Comparison of ENCODE assay signal across 8 cellular contexts in the genomic region with DNA sequence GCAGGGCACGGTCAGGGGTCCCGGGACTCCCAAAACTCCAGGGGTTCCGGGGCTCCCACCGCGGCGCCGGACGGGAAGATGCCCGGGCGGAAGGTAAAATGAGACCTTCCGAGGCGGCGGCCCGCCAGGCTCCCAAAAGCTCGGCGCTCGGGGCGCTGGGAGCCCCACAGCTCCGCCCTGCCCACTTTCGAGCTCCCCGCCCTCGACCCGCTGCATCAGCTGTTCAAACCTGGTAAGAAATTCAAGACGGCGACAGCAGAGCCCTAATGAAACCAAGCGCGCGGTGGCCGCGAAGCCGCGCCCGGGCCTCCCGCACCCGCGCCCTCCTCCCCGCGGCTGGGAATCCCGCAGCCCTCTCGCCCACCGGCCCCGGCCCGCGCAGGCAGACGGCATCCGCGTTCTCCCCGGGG. TPM values are rescaled to one million over a fixed set of nuclear protein-coding genes. Genes with fewer than 3 reads are reported as not detected.
DNase-seq lines count a peak whose midpoint lies in the region; ATAC-seq and TF ChIP-seq lines count a peak whose summit lies in the region.

No MANE protein-coding gene starts in this region.

- DNase-seq in AML-193 (lab: John Stamatoyannopoulos, UW) (peak; percentile 24 to 30), GM20000 (ENCODE audit: low spot score) (peak; percentile 84)
- DNase-seq in activated naive CD8-positive, alpha-beta T cell treated with anti-CD3 and anti-CD28 coated beads for 36 hours, result peak; percentile 69
- peak in 2 of 3 donors; percentile 30 to 36 for DNase-seq in stimulated activated CD4-positive, alpha-beta T cell treated with anti-CD3 and anti-CD28 coated beads, Interleukin-12 subunit alpha, Interleukin-12 subunit beta, amount 100 ng/mL, for 48 hours (ENCODE audit: low read depth in 2 of 3, low spot score in 1 of 3)

- H3K27ac Mint-ChIP-seq in activated naive CD8-positive, alpha-beta T cell treated with anti-CD3 and anti-CD28 coated beads for 36 hours, result no peak overlapping the region

- peaks cover 24% of the 10 kb centered on the region for H3K27me3 ChIP-seq in OCI-LY3 (ENCODE audit: low read depth, low read length)

- no peaks in the 10 kb centered on the region for H3K36me3 Mint-ChIP-seq in activated naive CD8-positive, alpha-beta T cell treated with anti-CD3 and anti-CD28 coated beads for 36 hours

- no peaks in the 10 kb centered on the region for H3K9me3 Mint-ChIP-seq in activated naive CD8-positive, alpha-beta T cell treated with anti-CD3 and anti-CD28 coated beads for 36 hours

- H3K79me2 ChIP-seq in OCI-LY3 (ENCODE audit: low read length), result no peaks in the 10 kb centered on the region

- peaks cover 63% of the 10 kb centered on the region for H3K27me3 Mint-ChIP-seq in activated naive CD8-positive, alpha-beta T cell treated with anti-CD3 and anti-CD28 coated beads for 36 hours

- H4K20me1 ChIP-seq in OCI-LY3 (ENCODE audit: insufficient read depth, low read length), result no peaks in the 10 kb centered on the region

- H3K4me3 ChIP-seq in OCI-LY3 (ENCODE audit: low read length) (peak overlapping the region; percentile 77), iPS-11a (ENCODE audit: low read depth, low read length) (peak overlapping the region; percentile 87)

- TF ChIP-seq CTCF in GM20000 (IDR thresholded peaks at IDR 0.05; ENCODE audit: extremely low read depth, missing control alignments) (no peak), OCI-LY3 (IDR thresholded peaks at IDR 0.05; ENCODE audit: low read depth, low read length) (no peak)

- peak overlapping the region; percentile 54; the same call in 1 of the 2 replicates for H3K9ac ChIP-seq in OCI-LY3 (ENCODE audit: low read length)

- H3K9me3 ChIP-seq in OCI-LY3 (ENCODE audit: insufficient read depth, low read length), result no peaks in the 10 kb centered on the region

- peak overlapping the region; percentile 81 for H2AFZ ChIP-seq in OCI-LY3 (ENCODE audit: low read depth, low read length)

- peaks cover 8% of the 10 kb centered on the region for H3K4me1 Mint-ChIP-seq in activated naive CD8-positive, alpha-beta T cell treated with anti-CD3 and anti-CD28 coated beads for 36 hours

- H3K36me3 ChIP-seq in OCI-LY3 (replicated peaks; ENCODE audit: low read depth, low read length), result no peaks in the 10 kb centered on the region

- peak overlapping the region; percentile 82 for H3K4me2 ChIP-seq in OCI-LY3 (ENCODE audit: low read length)

- peaks cover 5% of the 10 kb centered on the region for H3K4me1 ChIP-seq in OCI-LY3 (ENCODE audit: low read length)

- no peak for ATAC-seq in HG03565 (IDR thresholded peaks at IDR 0.05; ENCODE audit: unreplicated experiment)
- ATAC-seq in HG02588 (IDR thresholded peaks at IDR 0.05; ENCODE audit: unreplicated experiment), result no peak

- H3K4me3 Mint-ChIP-seq in activated naive CD8-positive, alpha-beta T cell treated with anti-CD3 and anti-CD28 coated beads for 36 hours, result peak overlapping the region; percentile 78

- H3K27ac ChIP-seq in OCI-LY3 (ENCODE audit: low read length), result no peak overlapping the region

RNA-seq across cellular contexts. Expression of gene SLC4A11, which starts 0.4 kb away (rescaled TPM):
- total RNA-seq in activated naive CD8-positive, alpha-beta T cell treated with anti-CD3 and anti-CD28 coated beads for 36 hours, result 1 to 10 TPM; 1.8 to 2.9 TPM

RNA-seq across cellular contexts. Expression of gene ITPA, which starts 29.3 kb away (rescaled TPM):
- total RNA-seq in activated naive CD8-positive, alpha-beta T cell treated with anti-CD3 and anti-CD28 coated beads for 36 hours, result 10 to 100 TPM; 70.7 to 74.0 TPM

RNA-seq across cellular contexts. Expression of gene DDRGK1, which starts 34.1 kb away (rescaled TPM):
- 10 to 100 TPM; 58.8 to 62.0 TPM for total RNA-seq in activated naive CD8-positive, alpha-beta T cell treated with anti-CD3 and anti-CD28 coated beads for 36 hours

Comparison
In these comparisons a context has a peak if more than half of its experiments do, and no peak if none do; other contexts are left out.
1. DNase-seq: peak in every context shown above with its lines; median percentile 84 in GM20000; 69 in activated naive CD8-positive, alpha-beta T cell treated with anti-CD3 and anti-CD28 coated beads for 36 hours; 33 in stimulated activated CD4-positive, alpha-beta T cell treated with anti-CD3 and anti-CD28 coated beads, Interleukin-12 subunit alpha, Interleukin-12 subunit beta, amount 100 ng/mL, for 48 hours; 27 in AML-193.